Comparison of ENCODE assay signal across 25 cellular contexts in genomic region chr2:176074919-176075425, GRCh38.
DNase-seq lines count a peak whose midpoint lies in the region; ATAC-seq and TF ChIP-seq lines count a peak whose summit lies in the region.
"Had no signal": no experiment of that assay in that cellular context is flagged by ENCODE, and none has a peak within 500 bp of the region (broad histone marks: within the 10 kb centered on the region; RNA-seq: fewer than 3 reads in every experiment).

No MANE protein-coding gene starts in this region.

- H4K20me1 ChIP-seq in OCI-LY3 (ENCODE audit: insufficient read depth, low read length) = no peaks in the 10 kb centered on the region

- no peaks in the 10 kb centered on the region for H3K27me3 ChIP-seq in OCI-LY3 (ENCODE audit: low read depth, low read length)

- H3K9me3 ChIP-seq in OCI-LY3 (ENCODE audit: insufficient read depth, low read length) = no peaks in the 10 kb centered on the region
- H3K9me3 ChIP-seq: upper lobe of right lung had no signal

- peak overlapping the region; percentile 56 for H3K4me2 ChIP-seq in OCI-LY3 (ENCODE audit: low read length)
- H3K4me2 ChIP-seq: BLaER1 treated with 17β-estradiol and CSF1 and Interleukin-3, amounts not matched to agents 10 nM and 100 nM had no signal

- DNase-seq in NCI-H1092 treated with DMSO at 0.1 percent for 48 hours (lab: John Stamatoyannopoulos, UW) (peak; percentile 11), NCI-H1092 (lab: John Stamatoyannopoulos, UW) (no peak), retina (peak; percentile 43), hippocampal formation (lab: John Stamatoyannopoulos, UW) (no peak)
- DNase-seq: activated CD4-positive, alpha-beta T cell treated with anti-CD3 and anti-CD28 coated beads for 36 hours; activated CD8-positive, alpha-beta memory T cell treated with anti-CD3 and anti-CD28 coated beads, Interleukin-2, amount 50 U/mL, for 48 hours; activated CD8-positive, alpha-beta T cell treated with anti-CD3 and anti-CD28 coated beads for 36 hours; amniotic stem cell; cerebellar nuclear complex; dermis blood vessel endothelial cell; DMS153; left ventricle myocardium superior; NCI-H187; Peyer's patch; SHP77 treated with DMSO at 0.1 percent for 48 hours; stimulated activated CD4-positive, alpha-beta T cell treated with anti-CD3 and anti-CD28 coated beads, Interleukin-1b, Interleukin-23, amount 100 ng/mL, for 48 hours; stimulated activated naive CD4-positive, alpha-beta T cell treated with Interleukin-2 at 50 U/mL for 16 hours; upper lobe of right lung had no signal

- H3K79me2 ChIP-seq in OCI-LY3 (ENCODE audit: low read length) = no peaks in the 10 kb centered on the region
- H3K79me2 ChIP-seq: parathyroid adenoma had no signal

- TF ChIP-seq CTCF in OCI-LY3 (IDR thresholded peaks at IDR 0.05; ENCODE audit: low read depth, low read length) = no peak

- peak overlapping the region; percentile 78 for H2AFZ ChIP-seq in OCI-LY3 (ENCODE audit: low read depth, low read length)
- H2AFZ ChIP-seq: parathyroid adenoma had no signal

- H3K4me3 ChIP-seq in OCI-LY3 (ENCODE audit: low read length) = peak overlapping the region; percentile 85
- H3K4me3 ChIP-seq: BLaER1 treated with 17β-estradiol and CSF1 and Interleukin-3, amounts not matched to agents 10 nM and 100 nM; Peyer's patch; upper lobe of right lung had no signal

- no peaks in the 10 kb centered on the region for H3K4me1 ChIP-seq in OCI-LY3 (ENCODE audit: low read length)
- H3K4me1 ChIP-seq: parathyroid adenoma, upper lobe of right lung had no signal

- H3K36me3 ChIP-seq in OCI-LY3 (replicated peaks; ENCODE audit: low read depth, low read length) = no peaks in the 10 kb centered on the region
- H3K36me3 ChIP-seq: BLaER1 treated with 17β-estradiol and CSF1 and Interleukin-3, amounts not matched to agents 10 nM and 100 nM; Peyer's patch; upper lobe of right lung had no signal

- H3K27ac ChIP-seq in OCI-LY3 (ENCODE audit: low read length) = no peak overlapping the region
- H3K27ac ChIP-seq: 22Rv1; BLaER1 treated with 17β-estradiol and CSF1 and Interleukin-3, amounts not matched to agents 10 nM and 100 nM; parathyroid adenoma; Peyer's patch; upper lobe of right lung had no signal

- H3K9ac ChIP-seq in OCI-LY3 (ENCODE audit: low read length) = peak overlapping the region; percentile 33
- H3K9ac ChIP-seq: BLaER1 treated with 17β-estradiol and CSF1 and Interleukin-3, amounts not matched to agents 10 nM and 100 nM; parathyroid adenoma had no signal

- no peak for ATAC-seq in GM21717 (IDR thresholded peaks at IDR 0.05; ENCODE audit: unreplicated experiment)
- ATAC-seq: activated CD4-positive, alpha-beta T cell treated with anti-CD3 and anti-CD28 coated beads for 36 hours; activated CD8-positive, alpha-beta T cell treated with anti-CD3 and anti-CD28 coated beads for 36 hours; esophagus mucosa; HCT116; left ventricle myocardium superior; upper lobe of right lung had no signal

Comparison
In these comparisons a context has a peak if more than half of its experiments do, and no peak if none do; other contexts are left out.
1. DNase-seq: peak in NCI-H1092 treated with DMSO at 0.1 percent for 48 hours (single experiment) and retina (single experiment); none in NCI-H1092 (single experiment) and hippocampal formation (0 of 2).